Comparison of ENCODE assay signal across 1 cellular context in the genomic region with DNA sequence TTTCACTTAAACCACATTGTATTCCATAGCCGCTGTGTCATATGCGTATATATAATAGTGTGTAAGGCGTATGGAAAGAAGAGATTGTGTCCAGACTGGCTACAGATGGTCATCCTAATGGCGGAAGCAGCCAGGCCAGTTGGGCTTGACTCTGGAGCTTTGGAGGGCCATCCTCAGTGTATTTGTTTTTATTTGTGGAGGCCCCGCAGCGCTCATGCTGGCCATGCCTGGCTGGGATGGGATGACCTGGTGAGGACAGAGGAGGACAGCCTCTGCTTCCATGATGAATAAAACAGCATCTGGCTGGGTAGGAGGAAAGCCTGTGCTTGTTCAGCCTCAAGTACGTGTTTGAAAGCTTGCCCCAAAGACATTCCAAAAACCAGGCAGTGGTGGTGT.
TF ChIP-seq lines count a peak whose summit lies in the region.

No MANE protein-coding gene starts in this region.

TF ChIP-seq in HepG2, 621 proteins besides CTCF, POLR2A, EP300 and RAD21 (continued from another document):
- TF ChIP-seq ZNF558 (CRISPR knock-in tag; IDR thresholded peaks at IDR 0.05; ENCODE audit: borderline replicate concordance) (no peak), U2AF1 (optimal IDR thresholded peaks at IDR 0.05; ENCODE audit: low read depth, low read length) (no peak), AHDC1 (CRISPR knock-in tag; IDR thresholded peaks at IDR 0.05; ENCODE audit: borderline replicate concordance) (no peak)
